Comparison of ENCODE assay signal across 12 cellular contexts in genomic region chr16:68866933-68867332, GRCh38.
"Had no signal": no experiment of that assay in that cellular context is flagged by ENCODE, and none has a peak within 500 bp of the region (broad histone marks: within the 10 kb centered on the region; RNA-seq: fewer than 3 reads in every experiment).

No MANE protein-coding gene starts in this region.

- H3K4me3 ChIP-seq: lower lobe of right lung, thyroid gland had no signal

- FAIRE-seq: urothelium cell line had no signal

- DNase-seq: activated CD4-positive, alpha-beta T cell treated with anti-CD3 and anti-CD28 coated beads, Interleukin-2, amount 50 U/mL, for 48 hours; activated naive CD4-positive, alpha-beta T cell treated with anti-CD3 and anti-CD28 coated beads, Interleukin-2, amount 50 U/mL, for 16 hours; left cardiac atrium; lower lobe of right lung; nucleus accumbens; posterior cingulate gyrus; retina; stimulated activated CD4-positive, alpha-beta T cell treated with anti-CD3 and anti-CD28 coated beads, Interleukin-12 subunit alpha, Interleukin-12 subunit beta, amount 100 ng/mL, for 4 hours; stimulated activated naive B cell treated with anti-CD40 and anti-IgM and Interleukin-4, amounts not matched to agents 10 μg/mL and 1 μg/mL and 100 μg/mL, for 72 hours; thyroid gland had no signal

- H3K27ac ChIP-seq: lower lobe of right lung, thyroid gland had no signal

- H3K27me3 ChIP-seq: thyroid gland had no signal

- ATAC-seq: activated T-helper 17 cell treated with anti-CD3 and anti-CD28 coated beads, Interleukin-2, amount 50 U/mL, for 72 hours; left cardiac atrium; lower lobe of right lung; stimulated activated naive B cell treated with anti-CD40 and anti-IgM and Interleukin-4, amounts not matched to agents 10 μg/mL and 1 μg/mL and 100 μg/mL, for 72 hours had no signal
